ENCODE assay signal across 2 cellular contexts in genomic region chr7:150799156-150799555, GRCh38.
TF ChIP-seq lines count a peak whose summit lies in the region.

No MANE protein-coding gene starts in this region.

TF ChIP-seq in liver, 16 proteins besides CTCF, POLR2A, EP300 and RAD21:
- TF ChIP-seq YY1 (IDR thresholded peaks at IDR 0.05) (peak; percentile 36), NR2F2 (IDR thresholded peaks at IDR 0.05) (no peak)

TF ChIP-seq in HepG2, 621 proteins besides CTCF, POLR2A, EP300 and RAD21:
- no peak for TF ChIP-seq KDM5B (CRISPR knock-in tag; IDR thresholded peaks at IDR 0.05; ENCODE audit: borderline replicate concordance)
- no peak for TF ChIP-seq ZNF501 (CRISPR knock-in tag; IDR thresholded peaks at IDR 0.05)
- TF ChIP-seq ZBTB37 (CRISPR knock-in tag; IDR thresholded peaks at IDR 0.05) = no peak
- no peak for TF ChIP-seq XBP1 (CRISPR knock-in tag; IDR thresholded peaks at IDR 0.05)
- no peak for TF ChIP-seq ZNF136 (CRISPR knock-in tag; IDR thresholded peaks at IDR 0.05; ENCODE audit: low read depth)
- TF ChIP-seq ZNF550 (CRISPR knock-in tag; IDR thresholded peaks at IDR 0.05; ENCODE audit: borderline replicate concordance) = no peak
- no peak for TF ChIP-seq ZNF12 (CRISPR knock-in tag; IDR thresholded peaks at IDR 0.05)
